ENCODE assay signal across 9 cellular contexts in the genomic region with DNA sequence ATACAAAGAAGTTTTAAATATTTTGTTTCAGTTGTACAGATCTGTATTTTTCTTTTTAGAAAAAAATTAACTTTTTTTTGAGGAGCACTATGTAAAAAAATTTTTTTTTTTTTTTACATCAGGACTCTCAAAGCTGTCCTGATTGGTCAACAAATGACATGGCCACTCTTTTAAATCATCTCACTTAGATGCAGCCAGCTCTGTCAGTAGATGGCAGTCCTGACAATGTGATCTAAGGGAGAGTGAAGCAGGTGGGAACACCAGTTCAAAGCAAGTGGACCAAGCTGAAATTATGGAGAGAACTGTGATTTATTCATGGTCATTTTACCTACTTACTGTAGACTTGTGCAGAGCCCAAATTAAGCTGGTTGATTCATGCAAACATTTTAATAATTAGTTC.
DNase-seq lines count a peak whose midpoint lies in the region; ATAC-seq and TF ChIP-seq lines count a peak whose summit lies in the region.
"Had no signal": no experiment of that assay in that cellular context is flagged by ENCODE, and none has a peak within 500 bp of the region (broad histone marks: within the 10 kb centered on the region; RNA-seq: fewer than 3 reads in every experiment).

No MANE protein-coding gene starts in this region.

- H3K9me3 Mint-ChIP-seq in endodermal cell = no peaks in the 10 kb centered on the region
- H3K9me3 Mint-ChIP-seq in stimulated activated memory B cell treated with anti-CD40 and anti-IgM and Interleukin-4, amounts not matched to agents 10 μg/mL and 1 μg/mL and 100 μg/mL, for 72 hours = peaks cover 16% of the 10 kb centered on the region

- H3K4me1 ChIP-seq in BE2C (no peaks in the 10 kb centered on the region), endodermal cell (ENCODE audit: control insufficient read depth, insufficient read depth, low read length) (no peaks in the 10 kb centered on the region), suprapubic skin (no peaks in the 10 kb centered on the region)

- peak; percentile 51 for TF ChIP-seq CTCF in BE2C (IDR thresholded peaks at IDR 0.05; ENCODE audit: low read depth, low read length)
- TF ChIP-seq CTCF in endodermal cell (conservative IDR thresholded peaks at IDR 0.05) = peak; percentile 76
- TF ChIP-seq CTCF in suprapubic skin (IDR thresholded peaks at IDR 0.05) = no peak

- H3K4me3 Mint-ChIP-seq in endodermal cell = no peak overlapping the region
- no peak overlapping the region for H3K4me3 Mint-ChIP-seq in stimulated activated memory B cell treated with anti-CD40 and anti-IgM and Interleukin-4, amounts not matched to agents 10 μg/mL and 1 μg/mL and 100 μg/mL, for 72 hours

- ATAC-seq in GM18508 (IDR thresholded peaks at IDR 0.05; ENCODE audit: insufficient read depth, unreplicated experiment) (peak; percentile 95), HG02943 (IDR thresholded peaks at IDR 0.05; ENCODE audit: low read depth, unreplicated experiment) (peak; percentile 66), GM21717 (IDR thresholded peaks at IDR 0.05; ENCODE audit: unreplicated experiment) (no peak)
- ATAC-seq in stimulated activated memory B cell treated with anti-CD40 and anti-IgM and Interleukin-4, amounts not matched to agents 10 μg/mL and 1 μg/mL and 100 μg/mL, for 72 hours = peak; percentile 68

- H3K27me3 Mint-ChIP-seq in endodermal cell (ENCODE audit: insufficient read depth) = peaks cover 25% of the 10 kb centered on the region
- no peaks in the 10 kb centered on the region for H3K27me3 Mint-ChIP-seq in stimulated activated memory B cell treated with anti-CD40 and anti-IgM and Interleukin-4, amounts not matched to agents 10 μg/mL and 1 μg/mL and 100 μg/mL, for 72 hours

- H3K27me3 ChIP-seq in BE2C = no peaks in the 10 kb centered on the region
- H3K27me3 ChIP-seq in endodermal cell (ENCODE audit: control insufficient read depth, insufficient read depth, low read length, poor library complexity, severe bottlenecking) = no peaks in the 10 kb centered on the region
- H3K27me3 ChIP-seq in suprapubic skin = no peaks in the 10 kb centered on the region

- H3K36me3 ChIP-seq in BE2C (no peaks in the 10 kb centered on the region), endodermal cell (ENCODE audit: control insufficient read depth, insufficient read depth, low read length) (no peaks in the 10 kb centered on the region), suprapubic skin (no peaks in the 10 kb centered on the region)

- no peak overlapping the region for H3K27ac Mint-ChIP-seq in endodermal cell
- H3K27ac Mint-ChIP-seq in stimulated activated memory B cell treated with anti-CD40 and anti-IgM and Interleukin-4, amounts not matched to agents 10 μg/mL and 1 μg/mL and 100 μg/mL, for 72 hours = no peak overlapping the region

- H3K4me3 ChIP-seq in BE2C (ENCODE audit: low read depth, low read length) (no peak overlapping the region), endodermal cell (ENCODE audit: low read length) (no peak overlapping the region), suprapubic skin (no peak overlapping the region)

- H3K27ac ChIP-seq in endodermal cell (ENCODE audit: low read depth, low read length) (no peak overlapping the region), suprapubic skin (no peak overlapping the region)

- no peaks in the 10 kb centered on the region for H3K36me3 Mint-ChIP-seq in endodermal cell (ENCODE audit: low read depth)
- no peaks in the 10 kb centered on the region for H3K36me3 Mint-ChIP-seq in stimulated activated memory B cell treated with anti-CD40 and anti-IgM and Interleukin-4, amounts not matched to agents 10 μg/mL and 1 μg/mL and 100 μg/mL, for 72 hours

- peaks cover 11% of the 10 kb centered on the region for H3K4me1 Mint-ChIP-seq in endodermal cell
- H3K4me1 Mint-ChIP-seq in stimulated activated memory B cell treated with anti-CD40 and anti-IgM and Interleukin-4, amounts not matched to agents 10 μg/mL and 1 μg/mL and 100 μg/mL, for 72 hours = no peaks in the 10 kb centered on the region

- no peak for TF ChIP-seq POLR2A in suprapubic skin (IDR thresholded peaks at IDR 0.05)

- DNase-seq in BE2C (no peak), NCI-H460 (ENCODE audit: extremely low read depth, low read depth) (peak; percentile 76), endodermal cell (peak; percentile 73), suprapubic skin (ENCODE audit: low spot score in 2 of 2) (no peak)
- DNase-seq: left cardiac atrium had no signal

- H3K9ac ChIP-seq in endodermal cell (ENCODE audit: extremely low read depth, low read length, poor library complexity, severe bottlenecking) = no peak overlapping the region

- H3K9me3 ChIP-seq in BE2C (no peaks in the 10 kb centered on the region), endodermal cell (ENCODE audit: control insufficient read depth, low read length) (no peaks in the 10 kb centered on the region), suprapubic skin (no peaks in the 10 kb centered on the region)

- no peak for TF ChIP-seq EP300 in suprapubic skin (IDR thresholded peaks at IDR 0.05)

Comparison
In these comparisons a context has a peak if more than half of its experiments do, and no peak if none do; other contexts are left out.
1. DNase-seq: peak in NCI-H460 (single experiment) and endodermal cell (single experiment); none in BE2C (single experiment) and suprapubic skin (0 of 2).
2. CTCF ChIP-seq: peak in BE2C (single experiment) and endodermal cell (single experiment); none in suprapubic skin (0 of 2).